ENCODE assay signal across 8 cellular contexts in the genomic region with DNA sequence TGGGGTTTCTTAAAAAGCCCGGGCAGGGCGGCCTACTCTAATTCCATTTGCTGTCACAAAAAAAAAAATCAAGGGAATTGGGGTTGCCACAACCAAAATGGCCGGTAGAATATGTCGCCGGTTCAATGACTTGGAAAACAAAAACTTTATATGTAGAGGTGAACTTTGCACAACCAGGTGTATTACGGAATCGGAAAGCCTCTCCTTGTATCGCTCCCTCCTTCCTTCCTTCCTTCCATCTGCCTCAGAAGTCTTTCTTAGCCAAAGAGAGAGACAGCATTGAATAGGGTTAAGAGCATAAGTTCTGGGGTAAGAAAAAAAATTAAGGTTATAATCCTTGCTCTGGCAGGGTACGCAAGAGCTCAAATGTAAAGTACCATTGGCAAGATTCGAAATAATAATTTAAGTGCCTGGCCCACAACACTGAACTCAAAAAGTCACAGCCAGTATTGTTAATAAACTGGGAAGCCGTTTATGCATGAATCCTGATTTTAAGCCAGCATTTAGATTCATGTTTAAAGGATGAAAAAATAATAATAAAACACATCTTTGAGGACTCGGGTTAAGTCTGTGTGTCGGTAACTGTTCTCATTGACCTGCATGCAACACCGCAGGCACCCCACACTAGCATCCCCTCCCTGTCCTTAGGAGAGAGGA. TPM values are rescaled to one million over a fixed set of nuclear protein-coding genes. Genes with fewer than 3 reads are reported as not detected.
DNase-seq lines count a peak whose midpoint lies in the region; ATAC-seq and TF ChIP-seq lines count a peak whose summit lies in the region.

No MANE protein-coding gene starts in this region.

- H3F3A ChIP-seq in neural progenitor cell (ENCODE audit: low read depth) = peaks cover 19% of the 10 kb centered on the region

- H3K27ac Mint-ChIP-seq in neural progenitor cell = peak overlapping the region; percentile 96

- ATAC-seq in GM21360 (IDR thresholded peaks at IDR 0.05; ENCODE audit: unreplicated experiment) (peak; percentile 14), sciatic nerve (no peak)

- H3K79me2 ChIP-seq in KMS-11 (ENCODE audit: insufficient read depth, low read depth) = peaks cover 40% of the 10 kb centered on the region
- peaks cover 44% of the 10 kb centered on the region for H3K79me2 ChIP-seq in neural progenitor cell (ENCODE audit: low read depth)

- in situ Hi-C loops in G401 (cut with HindIII; ENCODE audit: low sequenced_read_pairs) = no loop called here

- H3K4me1 ChIP-seq in ES-I3 (ENCODE audit: insufficient read depth, low read length) (peaks cover 10% of the 10 kb centered on the region; the same call in 1 of the 2 replicates), KMS-11 (ENCODE audit: low read depth, poor library complexity, severe bottlenecking) (peaks cover 27% of the 10 kb centered on the region), neural progenitor cell (peaks cover 21% of the 10 kb centered on the region)

- peak overlapping the region; percentile 82 for H3K4me2 ChIP-seq in KMS-11
- peak overlapping the region; percentile 81 for H3K4me2 ChIP-seq in neural progenitor cell

- H3K36me3 ChIP-seq in ES-I3 (ENCODE audit: insufficient read depth, low read length) (no peaks in the 10 kb centered on the region), KMS-11 (ENCODE audit: insufficient read depth) (no peaks in the 10 kb centered on the region), neural progenitor cell (no peaks in the 10 kb centered on the region)

- intact Hi-C loops in posterior vena cava (cut with DNase I) = no loop called here
- intact Hi-C loops in sciatic nerve (cut with DNase I) = no loop called here

- H2AFZ ChIP-seq in KMS-11 (ENCODE audit: low read depth) (peak overlapping the region; percentile 83), neural progenitor cell (replicated peaks) (peak overlapping the region; percentile 55)

- H3K27ac ChIP-seq in KMS-11 (peak overlapping the region; percentile 84), coronary artery (peak overlapping the region; percentile 96), neural progenitor cell (no peak overlapping the region)

- peak overlapping the region; percentile 99 for H3K4me3 Mint-ChIP-seq in neural progenitor cell

- no peak overlapping the region for H3K4me3 ChIP-seq in KMS-11 (IDR thresholded peaks at IDR 0.05; ENCODE audit: insufficient read depth, low read depth, low read length)
- peak overlapping the region; percentile 88 for H3K4me3 ChIP-seq in coronary artery
- H3K4me3 ChIP-seq in neural progenitor cell = peak overlapping the region; percentile 84

- H3K36me3 Mint-ChIP-seq in neural progenitor cell = peaks cover 4% of the 10 kb centered on the region

- H3K4me1 Mint-ChIP-seq in neural progenitor cell = peaks cover 35% of the 10 kb centered on the region

- H4K20me1 ChIP-seq in KMS-11 (ENCODE audit: insufficient read depth) (no peaks in the 10 kb centered on the region), neural progenitor cell (ENCODE audit: low read depth) (peaks cover 38% of the 10 kb centered on the region)

- H3K9me3 Mint-ChIP-seq in neural progenitor cell = peaks cover 2% of the 10 kb centered on the region

- H3K27me3 ChIP-seq in KMS-11 (ENCODE audit: insufficient read depth, low read depth) (no peaks in the 10 kb centered on the region), neural progenitor cell (no peaks in the 10 kb centered on the region)

- H3K9ac ChIP-seq in ES-I3 (ENCODE audit: low read depth, low read length) = peak overlapping the region; percentile 92
- H3K9ac ChIP-seq in KMS-11 = peak overlapping the region; percentile 83; the same call in 1 of the 2 replicates
- H3K9ac ChIP-seq in neural progenitor cell = no peak overlapping the region

- H3K27me3 Mint-ChIP-seq in neural progenitor cell (ENCODE audit: insufficient read depth, low read depth) = no peaks in the 10 kb centered on the region

- TF ChIP-seq CTCF in KMS-11 (conservative IDR thresholded peaks at IDR 0.05; ENCODE audit: low read depth, low read length) = no peak
- TF ChIP-seq CTCF in coronary artery (IDR thresholded peaks at IDR 0.05) = no peak
- TF ChIP-seq CTCF in neural progenitor cell (IDR thresholded peaks at IDR 0.05) = no peak

- H3K9me3 ChIP-seq in ES-I3 (ENCODE audit: control insufficient read depth, insufficient read depth, low read length) (no peaks in the 10 kb centered on the region), neural progenitor cell (ENCODE audit: low read depth) (no peaks in the 10 kb centered on the region)

- DNase-seq in coronary artery (ENCODE audit: low spot score) (no peak), neural progenitor cell (ENCODE audit: low spot score) (no peak), posterior vena cava (ENCODE audit: low spot score) (no peak), sciatic nerve (ENCODE audit: low spot score) (no peak), G401 (ENCODE audit: low spot score) (no peak)

RNA-seq across cellular contexts. Expression of a gene that starts 0.5 kb away (rescaled TPM):
- total RNA-seq in neural progenitor cell (ENCODE audit: low replicate concordance) (117 and 138 TPM in 2 replicates), posterior vena cava (100 to 1,000 TPM; 101 to 143 TPM), sciatic nerve (145 TPM)
- total RNA-seq in G401 (2014; rRNA removed; shearing (Covaris generic)) = 47.3 and 78.4 TPM in 2 replicates

RNA-seq across cellular contexts. Expression of a gene that starts 59.2 kb away (rescaled TPM):
- 55.7 and 61.5 TPM in 2 replicates for total RNA-seq in neural progenitor cell (ENCODE audit: low replicate concordance)
- total RNA-seq in posterior vena cava = 10 to 100 TPM; 12.3 to 13.2 TPM
- total RNA-seq in sciatic nerve = 18.4 TPM
- total RNA-seq in G401 (2014; rRNA removed; shearing (Covaris generic)) = 32.3 and 40.4 TPM in 2 replicates
